ENCODE assay signal across 8 cellular contexts in genomic region chr17:36629252-36629847, GRCh38. TPM values are rescaled to one million over a fixed set of nuclear protein-coding genes. Genes with fewer than 3 reads are reported as not detected.
DNase-seq lines count a peak whose midpoint lies in the region; ATAC-seq, FAIRE-seq and TF ChIP-seq lines count a peak whose summit lies in the region.

No MANE protein-coding gene starts in this region.

- H3K27me3 ChIP-seq in RWPE2 (ENCODE audit: insufficient read depth, poor library complexity, severe bottlenecking), result peaks cover 2% of the 10 kb centered on the region
- H3K27me3 ChIP-seq in thyroid gland, result no peaks in the 10 kb centered on the region

- no peaks in the 10 kb centered on the region for H3K4me1 ChIP-seq in RWPE2 (ENCODE audit: insufficient read depth, poor library complexity, severe bottlenecking)
- H3K4me1 ChIP-seq in thyroid gland, result peaks cover 0 to 7% of the 10 kb centered on the region in 2 donors

- H3K9me3 Mint-ChIP-seq in activated T-helper 2 cell treated with anti-CD3 and anti-CD28 coated beads, Interferon-gamma antibody, Interleukin-2, Interleukin-4, amounts not matched to agents 10 μg/mL and 5 μg/mL and 100 μg/mL, durations not matched to agents 14 hours and 24 hours and 36 hours, result no peaks in the 10 kb centered on the region
- no peaks in the 10 kb centered on the region for H3K9me3 Mint-ChIP-seq in osteocyte (ENCODE audit: unreplicated experiment)

- H3K27ac Mint-ChIP-seq in activated T-helper 2 cell treated with anti-CD3 and anti-CD28 coated beads, Interferon-gamma antibody, Interleukin-2, Interleukin-4, amounts not matched to agents 10 μg/mL and 5 μg/mL and 100 μg/mL, durations not matched to agents 14 hours and 24 hours and 36 hours, result no peak overlapping the region
- H3K27ac Mint-ChIP-seq in osteocyte (ENCODE audit: unreplicated experiment), result no peak overlapping the region

- H3K27me3 Mint-ChIP-seq in activated T-helper 2 cell treated with anti-CD3 and anti-CD28 coated beads, Interferon-gamma antibody, Interleukin-2, Interleukin-4, amounts not matched to agents 10 μg/mL and 5 μg/mL and 100 μg/mL, durations not matched to agents 14 hours and 24 hours and 36 hours (ENCODE audit: low read depth), result peaks cover 5% of the 10 kb centered on the region
- peaks cover 39% of the 10 kb centered on the region for H3K27me3 Mint-ChIP-seq in osteocyte (ENCODE audit: unreplicated experiment)

- TF ChIP-seq CTCF in RWPE2 (IDR thresholded peaks at IDR 0.05; ENCODE audit: poor library complexity, severe bottlenecking) (peak; percentile 91), osteocyte (IDR thresholded peaks at IDR 0.05) (peak; percentile 98), thyroid gland (IDR thresholded peaks at IDR 0.05) (peak; percentile 90 to 98 (median 96))

- no peaks in the 10 kb centered on the region for H3K36me3 Mint-ChIP-seq in activated T-helper 2 cell treated with anti-CD3 and anti-CD28 coated beads, Interferon-gamma antibody, Interleukin-2, Interleukin-4, amounts not matched to agents 10 μg/mL and 5 μg/mL and 100 μg/mL, durations not matched to agents 14 hours and 24 hours and 36 hours (ENCODE audit: low read depth)
- no peaks in the 10 kb centered on the region for H3K36me3 Mint-ChIP-seq in osteocyte (ENCODE audit: unreplicated experiment)

- H3K4me3 ChIP-seq in RWPE2 (ENCODE audit: severe bottlenecking) (no peak overlapping the region), thyroid gland (replicated peaks in 1 of 3) (no peak overlapping the region)

- peak; percentile 70 for DNase-seq in EH (ENCODE audit: low read depth)
- DNase-seq in LoVo (ENCODE audit: low spot score), result peak; percentile 66
- DNase-seq in RWPE2 (ENCODE audit: low spot score), result no peak
- DNase-seq in activated T-helper 2 cell treated with anti-CD3 and anti-CD28 coated beads, Interferon-gamma antibody, Interleukin-2, Interleukin-4, amounts not matched to agents 10 μg/mL and 5 μg/mL and 100 μg/mL, durations not matched to agents 14 hours and 24 hours and 36 hours (ENCODE audit: low spot score), result peak; percentile 68
- peak; percentile 52 to 85 for DNase-seq in frontal cortex (ENCODE audit: low spot score in 2 of 2)
- DNase-seq in osteocyte (ENCODE audit: extremely low spot score, unreplicated experiment), result peak; percentile 93
- peak; percentile 63 to 69 for DNase-seq in thyroid gland

- intact Hi-C loops in activated T-helper 2 cell treated with anti-CD3 and anti-CD28 coated beads, Interferon-gamma antibody, Interleukin-2, Interleukin-4, amounts not matched to agents 10 μg/mL and 5 μg/mL and 100 μg/mL, durations not matched to agents 14 hours and 24 hours and 36 hours (cut with micrococcal nuclease), result loop anchor here (1.0 to 5.0 kb wide), 4 partner anchors 78 to 418 kb away; no protein-coding TSS in a partner anchor
- intact Hi-C loops in thyroid gland (cut with DNase I), result no loop called here

- H3K9me3 ChIP-seq in RWPE2 (ENCODE audit: severe bottlenecking) (no peaks in the 10 kb centered on the region), thyroid gland (no peaks in the 10 kb centered on the region)

- ATAC-seq in RWPE2 (ENCODE audit: low read depth) (peak; percentile 85), GM18520 (IDR thresholded peaks at IDR 0.05; ENCODE audit: unreplicated experiment) (no peak)

- no peak overlapping the region for H3K27ac ChIP-seq in RWPE2 (ENCODE audit: poor library complexity, severe bottlenecking)
- no peak overlapping the region for H3K27ac ChIP-seq in thyroid gland

- no peak overlapping the region for H3K4me3 Mint-ChIP-seq in activated T-helper 2 cell treated with anti-CD3 and anti-CD28 coated beads, Interferon-gamma antibody, Interleukin-2, Interleukin-4, amounts not matched to agents 10 μg/mL and 5 μg/mL and 100 μg/mL, durations not matched to agents 14 hours and 24 hours and 36 hours (ENCODE audit: low read depth)
- H3K4me3 Mint-ChIP-seq in osteocyte (ENCODE audit: unreplicated experiment), result no peak overlapping the region

- H3K36me3 ChIP-seq in RWPE2 (ENCODE audit: low read depth) (no peaks in the 10 kb centered on the region), thyroid gland (no peaks in the 10 kb centered on the region)

- FAIRE-seq in frontal cortex (lab: Jason Lieb, UNC), result no peak

- TF ChIP-seq POLR2A in thyroid gland (IDR thresholded peaks at IDR 0.05), result no peak

- WGBS in thyroid gland, 2 donors, result 10% methylated on average over 7 to 12 of the region's 14 CpGs

- no peaks in the 10 kb centered on the region for H3K4me1 Mint-ChIP-seq in activated T-helper 2 cell treated with anti-CD3 and anti-CD28 coated beads, Interferon-gamma antibody, Interleukin-2, Interleukin-4, amounts not matched to agents 10 μg/mL and 5 μg/mL and 100 μg/mL, durations not matched to agents 14 hours and 24 hours and 36 hours (ENCODE audit: low read depth)
- peaks cover 13% of the 10 kb centered on the region for H3K4me1 Mint-ChIP-seq in osteocyte (ENCODE audit: unreplicated experiment)

RNA-seq across cellular contexts. Expression of gene MRM1, which starts 28.0 kb away (rescaled TPM):
- 23.2 TPM in 2 replicates for total RNA-seq in activated T-helper 2 cell treated with anti-CD3 and anti-CD28 coated beads, Interferon-gamma antibody, Interleukin-2, Interleukin-4, amounts not matched to agents 10 μg/mL and 5 μg/mL and 100 μg/mL, durations not matched to agents 14 hours and 24 hours and 36 hours
- total RNA-seq in frontal cortex, result 3.3 TPM
- total RNA-seq in osteocyte, result 3.6 and 4.3 TPM in 2 replicates
- 1 to 10 TPM; 5.8 to 9.8 (median 7.4) TPM for total RNA-seq in thyroid gland

RNA-seq across cellular contexts. Expression of gene DHRS11, which starts 37.7 kb away (rescaled TPM):
- total RNA-seq in activated T-helper 2 cell treated with anti-CD3 and anti-CD28 coated beads, Interferon-gamma antibody, Interleukin-2, Interleukin-4, amounts not matched to agents 10 μg/mL and 5 μg/mL and 100 μg/mL, durations not matched to agents 14 hours and 24 hours and 36 hours, result 12.3 and 12.4 TPM in 2 replicates
- total RNA-seq in frontal cortex (5.7 TPM), osteocyte (7.1 TPM in 2 replicates), thyroid gland (10 to 100 TPM; 12.3 to 28.4 (median 21.4) TPM)
